7 cellular contexts compared by ENCODE assay signal in the genomic region with DNA sequence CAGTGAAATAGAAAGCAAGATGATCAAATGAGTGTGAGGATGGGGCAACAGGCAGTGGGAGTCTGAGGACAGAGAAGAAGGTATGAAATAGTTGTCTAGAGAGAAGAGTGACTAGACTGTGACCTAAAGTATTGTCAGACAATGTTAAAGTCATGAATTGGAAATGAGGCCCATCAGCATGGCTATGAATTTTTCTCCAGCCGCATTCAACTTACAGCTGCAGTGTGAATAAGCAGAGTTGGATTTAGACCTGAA. TPM values are rescaled to one million over a fixed set of nuclear protein-coding genes. Genes with fewer than 3 reads are reported as not detected.
"Had no signal": no experiment of that assay in that cellular context is flagged by ENCODE, and none has a peak within 500 bp of the region (broad histone marks: within the 10 kb centered on the region; RNA-seq: fewer than 3 reads in every experiment).

No MANE protein-coding gene starts in this region.

- H3K27ac Mint-ChIP-seq: GM23338, H9, IgD-negative memory B cell had no signal

- H3K27me3 Mint-ChIP-seq: IgD-negative memory B cell had no signal

- ATAC-seq: GM23338 had no signal

- H3K4me2 ChIP-seq: GM23338 had no signal

- H3K4me3 ChIP-seq: GM23338 had no signal

- DNase-seq: H9, HCEC 1CT, KG1 had no signal

- H2AFZ ChIP-seq: GM23338 had no signal

- H3K4me1 Mint-ChIP-seq: GM23338, H9, IgD-negative memory B cell had no signal

- H3K4me3 Mint-ChIP-seq: GM23338, H9, IgD-negative memory B cell had no signal

RNA-seq across cellular contexts. Expression of gene TSPYL6, which starts 4.1 kb away (rescaled TPM):
- total RNA-seq: GM23338, H1, H9, HT-29 had no signal
- polyA plus RNA-seq: GM23338, H1, IgD-negative memory B cell had no signal
